In genomic region chr7:76300210-76300731, GRCh38 we compare ENCODE assay signal across 1 cellular context.
TF ChIP-seq lines count a peak whose summit lies in the region.

No MANE protein-coding gene starts in this region.

TF ChIP-seq in H1, 55 proteins besides CTCF, POLR2A, EP300 and RAD21:
- TF ChIP-seq RNF2 (IDR thresholded peaks at IDR 0.05; ENCODE audit: borderline replicate concordance, low read depth, low read length, missing control alignments, poor library complexity, severe bottlenecking) (no peak), NANOG (IDR thresholded peaks at IDR 0.05; ENCODE audit: insufficient read depth, low read depth, low read length, poor library complexity, severe bottlenecking) (no peak)
TF ChIP-seq in H1: peak in this region for 0.
